In genomic region chr9:81729141-81729540, GRCh38 we compare ENCODE assay signal across 11 cellular contexts. TPM values are rescaled to one million over a fixed set of nuclear protein-coding genes. Genes with fewer than 3 reads are reported as not detected.
DNase-seq lines count a peak whose midpoint lies in the region; ATAC-seq lines count a peak whose summit lies in the region.
"Had no signal": no experiment of that assay in that cellular context is flagged by ENCODE, and none has a peak within 500 bp of the region (broad histone marks: within the 10 kb centered on the region; RNA-seq: fewer than 3 reads in every experiment).

No MANE protein-coding gene starts in this region.

- H3K4me3 ChIP-seq in SJCRH30 = peak overlapping the region; percentile 18
- H3K4me3 ChIP-seq: pancreas had no signal

- DNase-seq in SJCRH30 (peak; percentile 12 to 64), HuH-7.5 (ENCODE audit: low spot score) (no peak), GM19238 (ENCODE audit: insufficient read length, low spot score) (no peak), GM03348 (ENCODE audit: low spot score) (no peak)
- DNase-seq in activated CD4-positive, alpha-beta T cell treated with anti-CD3 and anti-CD28 coated beads for 4 hours = no peak
- DNase-seq: activated naive CD8-positive, alpha-beta T cell treated with anti-CD3 and anti-CD28 coated beads, Interleukin-2, amount 50 U/mL, for 24 hours; endodermal cell; pancreas had no signal

- peaks cover 6% of the 10 kb centered on the region for H3K4me1 ChIP-seq in SJCRH30
- H3K4me1 ChIP-seq: pancreas had no signal

- no peaks in the 10 kb centered on the region for H3K27me3 ChIP-seq in SJCRH30
- H3K27me3 ChIP-seq: pancreas had no signal

- H3K27ac ChIP-seq in SJCRH30 = no peak overlapping the region
- H3K27ac ChIP-seq: pancreas had no signal

- ATAC-seq in GM18511 (IDR thresholded peaks at IDR 0.05; ENCODE audit: unreplicated experiment) (peak; percentile 79), GM21447 (IDR thresholded peaks at IDR 0.05; ENCODE audit: unreplicated experiment) (peak; percentile 78), HG03175 (IDR thresholded peaks at IDR 0.05; ENCODE audit: unreplicated experiment) (peak; percentile 84)
- ATAC-seq: activated naive CD8-positive, alpha-beta T cell treated with anti-CD3 and anti-CD28 coated beads, Interleukin-2, amount 50 U/mL, for 24 hours had no signal

- no peaks in the 10 kb centered on the region for H3K36me3 ChIP-seq in SJCRH30
- H3K36me3 ChIP-seq: pancreas had no signal

- H3K9me3 ChIP-seq in SJCRH30 (replicated peaks) = no peaks in the 10 kb centered on the region; the same call in 1 of the 2 replicates
- H3K9me3 ChIP-seq: pancreas had no signal

RNA-seq across cellular contexts. Expression of gene TLE1, which starts 39.8 kb away (rescaled TPM):
- total RNA-seq in SJCRH30 (2014; rRNA removed; shearing (Covaris generic)) = 101 and 102 TPM in 2 replicates

Comparison
In these comparisons a context has a peak if more than half of its experiments do, and no peak if none do; other contexts are left out.
1. DNase-seq: peak in SJCRH30 (2 of 2); none in HuH-7.5 (single experiment), activated CD4-positive, alpha-beta T cell treated with anti-CD3 and anti-CD28 coated beads for 4 hours (0 of 2), GM19238 (single experiment) and GM03348 (single experiment).
2. Peak in every context shown above with its lines, with median percentiles within 50 percentile points of each other: ATAC-seq.